In genomic region chr1:186828612-186829542, GRCh38 we compare ENCODE assay signal across 9 cellular contexts. TPM values are rescaled to one million over a fixed set of nuclear protein-coding genes. Genes with fewer than 3 reads are reported as not detected.
A peak's percentile ranks its signal among the peaks of the same experiment; 100 is the strongest.
DNase-seq lines count a peak whose midpoint lies in the region; ATAC-seq, FAIRE-seq and TF ChIP-seq lines count a peak whose summit lies in the region.
"Had no signal": no experiment of that assay in that cellular context is flagged by ENCODE, and none has a peak within 500 bp of the region (broad histone marks: within the 10 kb centered on the region; RNA-seq: fewer than 3 reads in every experiment).

PLA2G4A (plus strand) TSS chr1:186828949; CDS start chr1:186854355, 25,406 bp downstream.

- peak within 1 kb of the TSS in 1 of 2 donors; percentile 39 for H3K27ac Mint-ChIP-seq in T-cell
- H3K27ac Mint-ChIP-seq: activated naive CD4-positive, alpha-beta T cell treated with anti-CD3 and anti-CD28 coated beads, Interleukin-2, amount 50 U/mL, for 72 hours had no signal

- H3K4me1 ChIP-seq in mucosa of descending colon (ENCODE audit: low read depth): peaks cover 5% of the 10 kb centered on the region

- H3K4me3 ChIP-seq in epithelial cell of esophagus (ENCODE audit: low read length): peak within 1 kb of the TSS; percentile 70
- peak within 1 kb of the TSS; percentile 40 for H3K4me3 ChIP-seq in mucosa of descending colon

- H3K9me3 Mint-ChIP-seq in T-cell: no peaks in the 10 kb centered on the region
- H3K9me3 Mint-ChIP-seq: activated naive CD4-positive, alpha-beta T cell treated with anti-CD3 and anti-CD28 coated beads, Interleukin-2, amount 50 U/mL, for 72 hours had no signal

- H3K4me1 Mint-ChIP-seq in T-cell: peaks cover 14 to 15% (median 15%) of the 10 kb centered on the region in 3 donors

- no peaks in the 10 kb centered on the region for H3K9me3 ChIP-seq in mucosa of descending colon

- POLR2A ChIA-PET in T-cell (lab: Charles Lee): no interaction called here

- TF ChIP-seq CTCF in epithelial cell of esophagus (IDR thresholded peaks at IDR 0.05; ENCODE audit: insufficient read depth, low read depth, low read length, missing control alignments) (no peak), mucosa of descending colon (IDR thresholded peaks at IDR 0.05) (no peak)

- DNase-seq in ELR (ENCODE audit: low read depth) (peak; percentile 72), T-cell (peak in 3 of 34 experiments; percentile 1 to 15 (median 2)), epithelial cell of esophagus (ENCODE audit: low read depth) (peak; percentile 84), mucosa of descending colon (peak in 2 of 3 donors; percentile 56 to 80), urothelium cell line (ENCODE audit: low spot score) (peak; percentile 51), RCC 7860 (ENCODE audit: low spot score) (no peak)

- no peaks in the 10 kb centered on the region for H3K36me3 ChIP-seq in mucosa of descending colon (ENCODE audit: low read depth)

- ATAC-seq in GM21423 (IDR thresholded peaks at IDR 0.05; ENCODE audit: unreplicated experiment): peak; percentile 83
- peak; percentile 53 for ATAC-seq in HG03575 (IDR thresholded peaks at IDR 0.05; ENCODE audit: extremely low read depth, insufficient number of reproducible peaks, low FRiP score, unreplicated experiment)
- ATAC-seq in T-cell (replicated peaks in 1 of 4): peak in 3 of 4 experiments; percentile 37 to 69 (median 54)
- ATAC-seq in mucosa of descending colon: peak; percentile 98

- H3K36me3 Mint-ChIP-seq in T-cell: no peaks in the 10 kb centered on the region
- H3K36me3 Mint-ChIP-seq: activated naive CD4-positive, alpha-beta T cell treated with anti-CD3 and anti-CD28 coated beads, Interleukin-2, amount 50 U/mL, for 72 hours had no signal

- FAIRE-seq in urothelium cell line (lab: Jason Lieb, UNC) (no peak), RCC 7860 (lab: Jason Lieb, UNC) (no peak)

- H3K4me3 Mint-ChIP-seq in T-cell: peak within 1 kb of the TSS; percentile 68 to 83 (median 70)

- intact Hi-C loops in mucosa of descending colon (cut with DNase I, micrococcal nuclease): no loop called here

- H3K27me3 Mint-ChIP-seq in T-cell: peaks cover 1 to 11% of the 10 kb centered on the region in 2 donors

- CTCF ChIA-PET in T-cell (lab: Charles Lee): interaction anchor here in 1 of 2 donors (1.0 kb wide), 1 partner anchor 454 kb away, joined by 3 read pairs; the partner anchor contains the start of gene TPR

RNA-seq across cellular contexts. Expression of gene PLA2G4A, which starts in this region (rescaled TPM):
- total RNA-seq in T-cell (under 1 TPM in 1 of 5 donors, not detected in 4; 0.35 TPM), mucosa of descending colon (10 to 100 TPM in 1 of 3 donors, 1 to 10 TPM in 2; 5.3 to 26.8 (median 6.9) TPM)

Comparison
In these comparisons a context has a peak if more than half of its experiments do, and no peak if none do; other contexts are left out.
1. RNA of gene PLA2G4A (total RNA-seq): 5.3 to 26.8 TPM in mucosa of descending colon; 0.35 TPM in T-cell; every median in the first group is over 4 times any median in the second.
2. Peak in ATAC-seq in T-cell; RNA of the gene not detected or under 1 TPM.
3. Peak in every context shown above with its lines, with median percentiles within 50 percentile points of each other: ATAC-seq.